Comparison of ENCODE assay signal across 8 cellular contexts in the genomic region with DNA sequence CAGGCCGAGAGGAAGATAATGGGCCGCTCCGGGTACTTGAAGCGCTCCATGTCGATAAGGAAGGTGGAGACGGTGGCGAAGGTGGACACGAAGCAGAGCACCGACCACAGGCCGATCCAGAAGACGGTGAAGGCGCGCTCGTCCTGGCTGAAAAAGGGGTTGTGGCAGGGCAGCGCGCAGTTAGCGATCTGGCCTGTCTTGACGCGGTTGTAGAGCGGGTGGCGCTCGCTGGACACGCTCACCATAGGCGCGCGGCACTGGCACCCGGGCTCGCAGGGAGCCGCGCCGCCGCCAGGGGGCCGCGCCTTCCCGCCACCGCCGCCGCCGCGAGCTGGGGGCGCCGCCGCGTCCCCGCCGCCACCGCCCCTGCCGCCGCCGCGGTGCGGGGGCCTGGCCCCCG. TPM values are rescaled to one million over a fixed set of nuclear protein-coding genes. Genes with fewer than 3 reads are reported as not detected.
A peak's percentile ranks its signal among the peaks of the same experiment; 100 is the strongest.
DNase-seq lines count a peak whose midpoint lies in the region; ATAC-seq and TF ChIP-seq lines count a peak whose summit lies in the region.

No MANE protein-coding gene starts in this region.

- H3K27me3 Mint-ChIP-seq in activated T-cell treated with anti-CD3 and anti-CD28 coated beads, Interleukin-2, amount 50 U/mL, for 24 hours = peaks cover 76% of the 10 kb centered on the region
- H3K27me3 Mint-ChIP-seq in naive thymus-derived CD8-positive, alpha-beta T cell = peaks cover 16 to 54% (median 43%) of the 10 kb centered on the region in 5 donors

- no peak overlapping the region for H3K27ac Mint-ChIP-seq in activated T-cell treated with anti-CD3 and anti-CD28 coated beads, Interleukin-2, amount 50 U/mL, for 24 hours
- no peak overlapping the region for H3K27ac Mint-ChIP-seq in naive thymus-derived CD8-positive, alpha-beta T cell

- in situ Hi-C loops in G401 (cut with HindIII; ENCODE audit: low sequenced_read_pairs) = no loop called here

- peaks cover 19% of the 10 kb centered on the region for H3K4me1 ChIP-seq in upper lobe of right lung

- no peaks in the 10 kb centered on the region for H3K36me3 ChIP-seq in upper lobe of right lung

- H3K27me3 ChIP-seq in upper lobe of right lung = peaks cover 7% of the 10 kb centered on the region

- peak; percentile 44 for TF ChIP-seq CTCF in upper lobe of right lung (IDR thresholded peaks at IDR 0.05)

- H3K4me3 ChIP-seq in upper lobe of right lung = peak overlapping the region; percentile 56

- no peaks in the 10 kb centered on the region for H3K9me3 ChIP-seq in upper lobe of right lung

- no peaks in the 10 kb centered on the region for H3K9me3 Mint-ChIP-seq in activated T-cell treated with anti-CD3 and anti-CD28 coated beads, Interleukin-2, amount 50 U/mL, for 24 hours
- no peaks in the 10 kb centered on the region for H3K9me3 Mint-ChIP-seq in naive thymus-derived CD8-positive, alpha-beta T cell

- no peak overlapping the region for H3K27ac ChIP-seq in upper lobe of right lung

- H3K4me3 Mint-ChIP-seq in activated T-cell treated with anti-CD3 and anti-CD28 coated beads, Interleukin-2, amount 50 U/mL, for 24 hours = peak overlapping the region; percentile 65
- peak overlapping the region; percentile 66 to 90 (median 86) for H3K4me3 Mint-ChIP-seq in naive thymus-derived CD8-positive, alpha-beta T cell

- no peaks in the 10 kb centered on the region for H3K36me3 Mint-ChIP-seq in activated T-cell treated with anti-CD3 and anti-CD28 coated beads, Interleukin-2, amount 50 U/mL, for 24 hours (ENCODE audit: low read depth)
- no peaks in the 10 kb centered on the region for H3K36me3 Mint-ChIP-seq in naive thymus-derived CD8-positive, alpha-beta T cell

- POLR2A ChIA-PET in naive thymus-derived CD8-positive, alpha-beta T cell (lab: Charles Lee) = no interaction called here

- H3K4me1 Mint-ChIP-seq in activated T-cell treated with anti-CD3 and anti-CD28 coated beads, Interleukin-2, amount 50 U/mL, for 24 hours (ENCODE audit: low read depth) = peaks cover 36% of the 10 kb centered on the region
- peaks cover 10 to 52% (median 29%) of the 10 kb centered on the region in 4 donors for H3K4me1 Mint-ChIP-seq in naive thymus-derived CD8-positive, alpha-beta T cell

- peak; percentile 16 for DNase-seq in G401 (ENCODE audit: low spot score)
- peak; percentile 24 for DNase-seq in M059J (ENCODE audit: low read depth)
- DNase-seq in activated T-cell treated with anti-CD3 and anti-CD28 coated beads, Interleukin-2, amount 50 U/mL, for 24 hours = peak; percentile 63
- peak; percentile 62 for DNase-seq in fibroblast of peridontal ligament (ENCODE audit: extremely low read depth)
- DNase-seq in naive thymus-derived CD8-positive, alpha-beta T cell = peak in 5 of 10 donors; percentile 21 to 33 (median 26)
- DNase-seq in upper lobe of right lung = peak; percentile 87
- no peak for DNase-seq in NCI-H187 (lab: John Stamatoyannopoulos, UW)

- ATAC-seq in GM21576 (IDR thresholded peaks at IDR 0.05; ENCODE audit: unreplicated experiment) (peak; percentile 31), upper lobe of right lung (peak; percentile 53)
- ATAC-seq in naive thymus-derived CD8-positive, alpha-beta T cell = peak; percentile 24 to 46

- intact Hi-C loops in upper lobe of right lung (cut with DNase I) = no loop called here

RNA-seq across cellular contexts. Expression of a gene that starts 1.6 kb away (rescaled TPM):
- 0.14 and 0.18 TPM in 2 replicates for total RNA-seq in G401 (2014; rRNA removed; shearing (Covaris generic))
- total RNA-seq in M059J (2014; rRNA removed; shearing (Covaris generic)) = 3.6 and 5.1 TPM in 2 replicates
- under 1 TPM; 0.60 to 0.63 TPM for total RNA-seq in naive thymus-derived CD8-positive, alpha-beta T cell
- polyA plus RNA-seq in naive thymus-derived CD8-positive, alpha-beta T cell = under 1 TPM in 1 of 3 donors, not detected in 2; 0.03 TPM
- 20.4 TPM for total RNA-seq in upper lobe of right lung

RNA-seq across cellular contexts. Expression of a gene that starts 35.3 kb away (rescaled TPM):
- not detected in 2 replicates for total RNA-seq in G401 (2014; rRNA removed; shearing (Covaris generic))
- total RNA-seq in M059J (2014; rRNA removed; shearing (Covaris generic)) = not detected in 2 replicates
- not detected for total RNA-seq in naive thymus-derived CD8-positive, alpha-beta T cell
- not detected for polyA plus RNA-seq in naive thymus-derived CD8-positive, alpha-beta T cell
- not detected for total RNA-seq in upper lobe of right lung

Comparison
In these comparisons a context has a peak if more than half of its experiments do, and no peak if none do; other contexts are left out.
1. DNase-seq: peak in G401 (single experiment), M059J (single experiment), activated T-cell treated with anti-CD3 and anti-CD28 coated beads, Interleukin-2, amount 50 U/mL, for 24 hours (single experiment), fibroblast of peridontal ligament (single experiment) and upper lobe of right lung (single experiment); none in NCI-H187 (0 of 2).
2. Peak in every context shown above with its lines, with median percentiles within 50 percentile points of each other: ATAC-seq.